27 cellular contexts compared by ENCODE assay signal in genomic region chr7:72072901-72073300, GRCh38.
"Had no signal": no experiment of that assay in that cellular context is flagged by ENCODE, and none has a peak within 500 bp of the region (broad histone marks: within the 10 kb centered on the region; RNA-seq: fewer than 3 reads in every experiment).

No MANE protein-coding gene starts in this region.

- H3K4me1 ChIP-seq: neural progenitor cell, parathyroid adenoma, psoas muscle, right lobe of liver, sigmoid colon, stomach, thyroid gland, tibial nerve, upper lobe of left lung, vagina had no signal

- H3K9ac ChIP-seq: neural progenitor cell, parathyroid adenoma had no signal

- H2AFZ ChIP-seq: neural progenitor cell, parathyroid adenoma had no signal

- H3K4me3 ChIP-seq: neural progenitor cell, ovary, psoas muscle, right lobe of liver, sigmoid colon, stomach, thoracic aorta, thyroid gland, tibial nerve, upper lobe of left lung, vagina had no signal

- H3K9me3 ChIP-seq: ovary, thoracic aorta, thyroid gland had no signal

- ATAC-seq: naive thymus-derived CD8-positive, alpha-beta T cell; natural killer cell treated with Interleukin-12 subunit alpha and Interleukin-12 subunit beta and Interleukin-15 and Interleukin-18, amount 100 ng/mL, for 72 hours; psoas muscle; right cardiac atrium; right lobe of liver; stimulated activated effector memory CD8-positive, alpha-beta T cell treated with anti-CD3 and anti-CD28 coated beads, Interleukin-12 subunit alpha, Interleukin-12 subunit beta, amount 100 ng/mL, for 72 hours; stimulated activated naive B cell treated with anti-CD40 and anti-IgM and Interleukin-4, amounts not matched to agents 10 μg/mL and 1 μg/mL and 100 μg/mL, for 72 hours had no signal

- DNase-seq: naive thymus-derived CD8-positive, alpha-beta T cell; nephron progenitor cell; occipital lobe; ovary; posterior cingulate gyrus; psoas muscle; right cardiac atrium; right lobe of liver; sigmoid colon; small intestine; stimulated activated CD4-positive, alpha-beta T cell treated with anti-CD3 and anti-CD28 coated beads, Interleukin-15, amount 100 ng/mL, for 24 hours; stimulated activated CD4-positive, alpha-beta T cell treated with anti-CD3 and anti-CD28 coated beads, Interleukin-2, amount 100 ng/mL, for 24 hours; stimulated activated CD4-positive, alpha-beta T cell treated with anti-CD3 and anti-CD28 coated beads, Interleukin-2, amount 100 ng/mL, for 48 hours; stimulated activated CD4-positive, alpha-beta T cell treated with anti-CD3 and anti-CD28 coated beads, Interleukin-4, amount 100 ng/mL, for 24 hours; stimulated activated naive B cell treated with anti-CD40 and anti-IgM and Interleukin-4, amounts not matched to agents 10 μg/mL and 1 μg/mL and 100 μg/mL, for 72 hours; stimulated activated naive CD4-positive, alpha-beta T cell treated with Interleukin-2 at 50 U/mL for 16 hours; stomach; thyroid gland; trophoblast cell; upper lobe of left lung had no signal

- H3K27me3 ChIP-seq: neural progenitor cell, ovary, right lobe of liver, sigmoid colon, stomach, thyroid gland, tibial nerve, upper lobe of left lung, vagina had no signal

- H3K27ac ChIP-seq: neural progenitor cell, ovary, parathyroid adenoma, psoas muscle, right lobe of liver, sigmoid colon, stomach, thoracic aorta, thyroid gland, tibial nerve, upper lobe of left lung, vagina had no signal

- H3K4me2 ChIP-seq: neural progenitor cell had no signal

- H3K36me3 ChIP-seq: neural progenitor cell, ovary, right lobe of liver, sigmoid colon, stomach, thoracic aorta, thyroid gland, tibial nerve, upper lobe of left lung, vagina had no signal

- H3K79me2 ChIP-seq: parathyroid adenoma had no signal
